In the genomic region with DNA sequence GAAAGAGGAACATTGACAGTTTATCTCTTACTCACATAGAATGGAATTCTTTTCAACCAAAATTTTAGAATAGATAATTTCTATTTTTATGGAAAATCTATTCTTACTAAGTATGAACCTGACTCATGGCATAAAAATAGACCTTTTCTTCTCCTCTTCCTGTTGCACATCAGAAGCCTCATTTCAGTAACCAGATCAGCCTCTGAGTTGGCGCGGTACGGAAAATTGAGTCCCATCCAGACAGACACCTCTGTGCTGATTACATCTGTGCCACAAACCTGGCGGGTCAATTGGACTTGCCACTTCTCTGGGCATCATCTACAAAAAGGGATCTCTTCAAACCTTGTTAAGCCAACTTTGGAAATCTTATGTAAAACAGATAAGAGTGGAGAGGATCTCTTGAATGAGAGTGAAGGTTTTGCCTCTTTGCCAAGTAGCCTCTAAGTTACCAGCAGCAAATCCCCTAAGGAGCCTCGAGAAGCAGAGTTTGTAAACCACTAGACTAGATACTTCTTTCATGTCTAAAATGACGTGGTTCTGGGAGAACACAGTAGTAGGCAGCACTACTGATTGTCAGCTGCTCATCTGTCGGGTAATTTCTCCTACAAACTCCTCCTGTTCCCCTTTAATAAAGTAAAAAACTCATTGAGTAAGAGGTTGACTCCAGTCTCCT, we compare ENCODE assay signal across 22 cellular contexts. TPM values are rescaled to one million over a fixed set of nuclear protein-coding genes. Genes with fewer than 3 reads are reported as not detected.
DNase-seq lines count a peak whose midpoint lies in the region; ATAC-seq and TF ChIP-seq lines count a peak whose summit lies in the region.
"Had no signal": no experiment of that assay in that cellular context is flagged by ENCODE, and none has a peak within 500 bp of the region (broad histone marks: within the 10 kb centered on the region; RNA-seq: fewer than 3 reads in every experiment).

No MANE protein-coding gene starts in this region.

- H3K4me1 Mint-ChIP-seq in HFFc6 (ENCODE audit: low read depth): peaks cover 39% of the 10 kb centered on the region
- H3K4me1 Mint-ChIP-seq: activated CD4-positive, alpha-beta T cell treated with anti-CD3 and anti-CD28 coated beads, Interleukin-2, amount 10 ng/mL, durations not matched to agents 24 days and 14 days; CD4-positive, alpha-beta memory T cell; naive B cell had no signal

- ATAC-seq in GM21786 (IDR thresholded peaks at IDR 0.05; ENCODE audit: unreplicated experiment) (no peak), HG02759 (IDR thresholded peaks at IDR 0.05; ENCODE audit: unreplicated experiment) (no peak)

- no peak for TF ChIP-seq CTCF in AG10803 (conservative IDR thresholded peaks at IDR 0.05; ENCODE audit: low read length)
- no peak for TF ChIP-seq CTCF in HFFc6 (IDR thresholded peaks at IDR 0.05)
- TF ChIP-seq CTCF in cardiac fibroblast (IDR thresholded peaks at IDR 0.05; ENCODE audit: low read depth, low read length): no peak

- no peaks in the 10 kb centered on the region for H3K9me3 ChIP-seq in MG63
- H3K9me3 ChIP-seq: heart right ventricle, ovary had no signal

- peak; percentile 31 for DNase-seq in AG10803 (ENCODE audit: low read depth)
- peak; percentile 49 for DNase-seq in HFFc6
- peak; percentile 2 to 43 for DNase-seq in cardiac fibroblast (ENCODE audit: low read depth in 2 of 2)
- DNase-seq in myocyte (ENCODE audit: low read depth): peak; percentile 78
- no peak for DNase-seq in MG63
- no peak for DNase-seq in iPS-NIHi7 (ENCODE audit: extremely low spot score)
- DNase-seq: ACHN; activated CD4-positive, alpha-beta T cell treated with anti-CD3 and anti-CD28 coated beads, Interleukin-2, amount 10 ng/mL, durations not matched to agents 24 days and 14 days; CD4-positive, alpha-beta memory T cell; effector CD4-positive, alpha-beta T cell; heart right ventricle; KG1; naive B cell; NCI-H1048; NCI-H2029; NCI-H510A; ovary; small intestine; stimulated activated CD4-positive, alpha-beta T cell treated with anti-CD3 and anti-CD28 coated beads, Interleukin-4, amount 100 ng/mL, for 1 hour had no signal

- H3K4me3 Mint-ChIP-seq in HFFc6: peak overlapping the region; percentile 82
- H3K4me3 Mint-ChIP-seq: activated CD4-positive, alpha-beta T cell treated with anti-CD3 and anti-CD28 coated beads, Interleukin-2, amount 10 ng/mL, durations not matched to agents 24 days and 14 days; CD4-positive, alpha-beta memory T cell; naive B cell had no signal

- 0 out of 2 replicates have a peak, but pooled peaks cover 3% of the 10 kb centered on the region for H3K36me3 Mint-ChIP-seq in HFFc6 (ENCODE audit: low read depth)
- H3K36me3 Mint-ChIP-seq: CD4-positive, alpha-beta memory T cell; naive B cell had no signal

- no peak overlapping the region for H3K4me3 ChIP-seq in AG10803 (ENCODE audit: low read length)
- H3K4me3 ChIP-seq in cardiac fibroblast (replicated peaks in 1 of 2; ENCODE audit: low read depth in 2 of 2, low read length in 2 of 2): no peak overlapping the region
- H3K4me3 ChIP-seq in MG63: no peak overlapping the region
- H3K4me3 ChIP-seq: heart right ventricle, lung, ovary had no signal

- H3K27me3 ChIP-seq in MG63: no peaks in the 10 kb centered on the region
- H3K27me3 ChIP-seq: heart right ventricle, ovary had no signal

- peak overlapping the region; percentile 93 for H3K27ac Mint-ChIP-seq in HFFc6
- H3K27ac Mint-ChIP-seq: activated CD4-positive, alpha-beta T cell treated with anti-CD3 and anti-CD28 coated beads, Interleukin-2, amount 10 ng/mL, durations not matched to agents 24 days and 14 days; CD4-positive, alpha-beta memory T cell; naive B cell had no signal

- no peaks in the 10 kb centered on the region; the same call in none of the 2 replicates for H3K27me3 Mint-ChIP-seq in HFFc6 (ENCODE audit: insufficient read depth)
- H3K27me3 Mint-ChIP-seq: activated CD4-positive, alpha-beta T cell treated with anti-CD3 and anti-CD28 coated beads, Interleukin-2, amount 10 ng/mL, durations not matched to agents 24 days and 14 days; naive B cell had no signal

- no peaks in the 10 kb centered on the region for H3K36me3 ChIP-seq in MG63
- H3K36me3 ChIP-seq: heart right ventricle, ovary had no signal

- H3K9me3 Mint-ChIP-seq in HFFc6: no peaks in the 10 kb centered on the region

RNA-seq across cellular contexts. Expression of gene TENM3, which starts 37.4 kb away (rescaled TPM):
- 10 to 100 TPM; 31.1 to 52.1 (median 42.0) TPM for total RNA-seq in HFFc6 (2021; fragmentation: NEBNext Ultra II Directional; extraction: Animal tissue kit (Norgen Biotek cat#: 25700))
- total RNA-seq in myocyte: 75.7 and 91.0 TPM in 2 replicates
- 44.9 TPM for polyA plus RNA-seq in myocyte (2012)
- 0.05 and 0.10 TPM in 2 replicates for total RNA-seq in MG63 (2014; rRNA removed; shearing (Covaris generic); ENCODE audit: low replicate concordance)
- total RNA-seq: activated CD4-positive, alpha-beta T cell treated with anti-CD3 and anti-CD28 coated beads, Interleukin-2, amount 10 ng/mL, durations not matched to agents 24 days and 14 days; CD4-positive, alpha-beta memory T cell had no signal
- polyA plus RNA-seq: CD4-positive, alpha-beta memory T cell had no signal

Comparison
In these comparisons a context has a peak if more than half of its experiments do, and no peak if none do; other contexts are left out.
1. DNase-seq: peak in AG10803 (single experiment), HFFc6 (single experiment), cardiac fibroblast (2 of 2) and myocyte (single experiment); none in MG63 (single experiment) and iPS-NIHi7 (single experiment).
2. RNA of gene TENM3, which starts 37.4 kb away (total RNA-seq): 75.7 to 91.0 TPM in myocyte and 31.1 to 52.1 TPM in HFFc6; 0.05 to 0.10 TPM in MG63; every median in the first group is over 10 times any median in the second.